In genomic region chr3:49787182-49787464, GRCh38 we compare ENCODE assay signal across 9 cellular contexts. TPM values are rescaled to one million over a fixed set of nuclear protein-coding genes. Genes with fewer than 3 reads are reported as not detected.
DNase-seq lines count a peak whose midpoint lies in the region; ATAC-seq and TF ChIP-seq lines count a peak whose summit lies in the region.
"Had no signal": no experiment of that assay in that cellular context is flagged by ENCODE, and none has a peak within 500 bp of the region (broad histone marks: within the 10 kb centered on the region; RNA-seq: fewer than 3 reads in every experiment).

No MANE protein-coding gene starts in this region.

- H3K36me3 Mint-ChIP-seq in activated CD8-positive, alpha-beta memory T cell treated with anti-CD3 and anti-CD28 coated beads, Interleukin-2, amount 10 ng/mL, durations not matched to agents 7 days and 5 days, result peaks cover 12% of the 10 kb centered on the region

- H3K4me3 ChIP-seq in adipocyte (ENCODE audit: low read length), result peak overlapping the region; percentile 85
- H3K4me3 ChIP-seq in lower lobe of right lung, result peak overlapping the region; percentile 99
- H3K4me3 ChIP-seq in thymus (ENCODE audit: low read length), result peak overlapping the region; percentile 100

- CTCF ChIA-PET in activated CD8-positive, alpha-beta memory T cell treated with anti-CD3 and anti-CD28 coated beads, Interleukin-2, amount 10 ng/mL, durations not matched to agents 7 days and 5 days (lab: Charles Lee), result interaction anchor here (1.4 to 3.1 kb wide), 7 partner anchors 12 to 439 kb away, joined by 3 to 27 read pairs (median 5); partner anchors contain the start of genes CDHR4 and INKA1

- DNase-seq in activated CD8-positive, alpha-beta memory T cell treated with anti-CD3 and anti-CD28 coated beads, Interleukin-2, amount 10 ng/mL, durations not matched to agents 7 days and 5 days, result no peak
- no peak for DNase-seq in activated CD8-positive, alpha-beta memory T cell treated with anti-CD3 and anti-CD28 coated beads, Interleukin-2, amount 50 U/mL, for 4 hours
- DNase-seq in adipocyte (ENCODE audit: low read depth), result no peak
- no peak for DNase-seq in lower lobe of right lung

- ATAC-seq in activated CD8-positive, alpha-beta memory T cell treated with anti-CD3 and anti-CD28 coated beads, Interleukin-2, amount 10 ng/mL, durations not matched to agents 7 days and 5 days, result no peak
- ATAC-seq in lower lobe of right lung (no peak), GM18520 (IDR thresholded peaks at IDR 0.05; ENCODE audit: unreplicated experiment) (no peak), GM18873 (IDR thresholded peaks at IDR 0.05; ENCODE audit: low FRiP score, unreplicated experiment) (no peak), GM19397 (IDR thresholded peaks at IDR 0.05; ENCODE audit: unreplicated experiment) (no peak)

- intact Hi-C loops in lower lobe of right lung (cut with DNase I), result no loop called here

- H3K4me1 ChIP-seq in adipocyte (ENCODE audit: control insufficient read depth, insufficient read depth, low read length), result peaks cover 15% of the 10 kb centered on the region
- peaks cover 34% of the 10 kb centered on the region for H3K4me1 ChIP-seq in lower lobe of right lung
- peaks cover 12% of the 10 kb centered on the region for H3K4me1 ChIP-seq in thymus (ENCODE audit: control insufficient read depth, insufficient read depth, low read length)

- peak overlapping the region; percentile 90 for H3K9ac ChIP-seq in adipocyte (ENCODE audit: low read length)

- H3K9me3 ChIP-seq in adipocyte (ENCODE audit: control insufficient read depth, low read length) (no peaks in the 10 kb centered on the region), lower lobe of right lung (no peaks in the 10 kb centered on the region), thymus (ENCODE audit: control insufficient read depth) (no peaks in the 10 kb centered on the region)

- H3K27me3 ChIP-seq in adipocyte (replicated peaks; ENCODE audit: control insufficient read depth, insufficient read depth, low read length) (no peaks in the 10 kb centered on the region), lower lobe of right lung (ENCODE audit: low read depth) (no peaks in the 10 kb centered on the region), thymus (ENCODE audit: control insufficient read depth, insufficient read depth) (no peaks in the 10 kb centered on the region)

- H3K36me3 ChIP-seq in adipocyte (ENCODE audit: control insufficient read depth, insufficient read depth, low read length, severe bottlenecking), result no peaks in the 10 kb centered on the region
- H3K36me3 ChIP-seq in lower lobe of right lung, result peaks cover 19% of the 10 kb centered on the region
- H3K36me3 ChIP-seq in thymus (ENCODE audit: control insufficient read depth, insufficient read depth), result peaks cover 14% of the 10 kb centered on the region

- 65% methylated on average over 3 of the region's 3 CpGs for WGBS in thymus

- H3K27ac ChIP-seq in lower lobe of right lung (peak overlapping the region; percentile 95), thymus (ENCODE audit: low read depth) (peak overlapping the region; percentile 94)

- no peak for TF ChIP-seq CTCF in lower lobe of right lung (IDR thresholded peaks at IDR 0.05)

- peak overlapping the region; percentile 92 for H3K27ac Mint-ChIP-seq in activated CD8-positive, alpha-beta memory T cell treated with anti-CD3 and anti-CD28 coated beads, Interleukin-2, amount 10 ng/mL, durations not matched to agents 7 days and 5 days

- H3K9me3 Mint-ChIP-seq in activated CD8-positive, alpha-beta memory T cell treated with anti-CD3 and anti-CD28 coated beads, Interleukin-2, amount 10 ng/mL, durations not matched to agents 7 days and 5 days (ENCODE audit: low read depth), result no peaks in the 10 kb centered on the region

- H3K27me3 Mint-ChIP-seq in activated CD8-positive, alpha-beta memory T cell treated with anti-CD3 and anti-CD28 coated beads, Interleukin-2, amount 10 ng/mL, durations not matched to agents 7 days and 5 days, result no peaks in the 10 kb centered on the region

- H3K4me3 Mint-ChIP-seq in activated CD8-positive, alpha-beta memory T cell treated with anti-CD3 and anti-CD28 coated beads, Interleukin-2, amount 10 ng/mL, durations not matched to agents 7 days and 5 days, result peak overlapping the region; percentile 77

- peaks cover 28% of the 10 kb centered on the region for H3K4me1 Mint-ChIP-seq in activated CD8-positive, alpha-beta memory T cell treated with anti-CD3 and anti-CD28 coated beads, Interleukin-2, amount 10 ng/mL, durations not matched to agents 7 days and 5 days

RNA-seq across cellular contexts. Expression of gene IP6K1, which starts 0.8 kb away (rescaled TPM):
- 10 to 100 TPM; 38.3 to 41.0 TPM for total RNA-seq in activated CD8-positive, alpha-beta memory T cell treated with anti-CD3 and anti-CD28 coated beads, Interleukin-2, amount 10 ng/mL, durations not matched to agents 7 days and 5 days
- total RNA-seq in lower lobe of right lung, result 37.5 TPM
- 17.2 TPM for polyA plus RNA-seq in thymus

RNA-seq across cellular contexts. Expression of gene CDHR4, which starts 12.6 kb away (rescaled TPM):
- total RNA-seq in activated CD8-positive, alpha-beta memory T cell treated with anti-CD3 and anti-CD28 coated beads, Interleukin-2, amount 10 ng/mL, durations not matched to agents 7 days and 5 days, result under 1 TPM in 1 of 2 experiments, not detected in 1; 0.16 TPM
- total RNA-seq in lower lobe of right lung, result 9.6 TPM
- 0.18 TPM for polyA plus RNA-seq in thymus
- total RNA-seq: activated CD8-positive, alpha-beta memory T cell treated with anti-CD3 and anti-CD28 coated beads for 36 hours had no signal

RNA-seq across cellular contexts. Expression of gene INKA1, which starts 15.9 kb away (rescaled TPM):
- under 1 TPM; 0.73 to 0.85 TPM for total RNA-seq in activated CD8-positive, alpha-beta memory T cell treated with anti-CD3 and anti-CD28 coated beads, Interleukin-2, amount 10 ng/mL, durations not matched to agents 7 days and 5 days
- 5.3 TPM for total RNA-seq in lower lobe of right lung
- polyA plus RNA-seq in thymus, result 5.2 TPM

RNA-seq across cellular contexts. Expression of gene UBA7, which starts 26.6 kb away (rescaled TPM):
- 100 to 1,000 TPM; 149 to 212 TPM for total RNA-seq in activated CD8-positive, alpha-beta memory T cell treated with anti-CD3 and anti-CD28 coated beads, Interleukin-2, amount 10 ng/mL, durations not matched to agents 7 days and 5 days
- total RNA-seq in lower lobe of right lung, result 128 TPM
- polyA plus RNA-seq in thymus, result 85.7 TPM
